1 cellular context compared by ENCODE assay signal in the genomic region with DNA sequence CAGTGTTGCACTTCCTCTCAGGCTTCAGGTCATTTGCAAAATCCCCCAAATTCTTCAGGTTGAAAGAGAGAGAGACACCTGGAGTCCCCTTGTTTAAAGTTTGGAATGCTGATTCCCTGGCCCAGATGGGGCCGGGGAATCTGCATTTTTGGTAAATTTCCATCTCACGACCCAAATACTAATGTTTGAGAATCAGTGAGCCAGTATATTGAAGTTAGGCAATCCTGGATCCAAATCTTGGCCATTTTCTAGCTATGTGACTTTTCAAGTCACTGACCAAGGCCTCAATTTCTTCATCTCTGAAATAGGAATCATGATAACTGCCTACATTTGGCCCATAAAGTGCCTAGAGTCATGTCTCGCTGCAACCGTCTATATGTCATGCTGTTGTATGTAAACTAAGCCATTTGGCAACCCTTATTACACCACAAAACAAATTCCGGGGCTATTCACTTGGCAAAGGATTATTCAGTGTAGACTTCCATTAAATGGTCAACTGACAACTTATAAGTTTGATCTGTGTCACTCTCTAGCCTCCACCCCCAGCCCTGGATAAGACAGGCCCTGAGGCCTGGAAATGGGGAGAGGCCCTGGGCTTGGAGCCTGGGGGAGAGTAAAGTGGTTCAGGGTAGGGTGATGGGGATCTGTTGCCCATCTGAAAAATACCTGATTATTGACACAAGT.
TF ChIP-seq lines count a peak whose summit lies in the region.

No MANE protein-coding gene starts in this region.

TF ChIP-seq in liver, 16 proteins besides CTCF, POLR2A, EP300 and RAD21 (continued from another document):
- TF ChIP-seq, protein P1, sequence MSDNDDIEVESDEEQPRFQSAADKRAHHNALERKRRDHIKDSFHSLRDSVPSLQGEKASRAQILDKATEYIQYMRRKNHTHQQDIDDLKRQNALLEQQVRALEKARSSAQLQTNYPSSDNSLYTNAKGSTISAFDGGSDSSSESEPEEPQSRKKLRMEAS (IDR thresholded peaks at IDR 0.05): peak; percentile 41
- TF ChIP-seq RXRA (IDR thresholded peaks at IDR 0.05): no peak
TF ChIP-seq in liver: peak in this region for 4.
